ENCODE assay signal across 9 cellular contexts in genomic region chr6:52724406-52725121, GRCh38. TPM values are rescaled to one million over a fixed set of nuclear protein-coding genes. Genes with fewer than 3 reads are reported as not detected.
DNase-seq lines count a peak whose midpoint lies in the region; ATAC-seq, FAIRE-seq and TF ChIP-seq lines count a peak whose summit lies in the region.
"Had no signal": no experiment of that assay in that cellular context is flagged by ENCODE, and none has a peak within 500 bp of the region (broad histone marks: within the 10 kb centered on the region; RNA-seq: fewer than 3 reads in every experiment).

No MANE protein-coding gene starts in this region.

- no peak overlapping the region for H3K4me3 ChIP-seq in K562

- TF ChIP-seq CTCF in K562 (IDR thresholded peaks at IDR 0.05 in 2 of 3, conservative IDR thresholded peaks at IDR 0.05 in 1 of 3; ENCODE audit: insufficient read depth in 2 of 3, low read depth in 1 of 3, low read length in 3 of 3), result peak; percentile 90 to 98 (median 92)

- TF ChIP-seq EP300 in K562 (IDR thresholded peaks at IDR 0.05; ENCODE audit: low read length), result no peak

- BruUV-seq in K562 (replicated peaks; lab: Mats Ljungman, UMichigan), result no TSS peak

- peak; percentile 93 for DNase-seq in Right ventricle myocardium inferior (ENCODE audit: missing footprints)
- no peak for DNase-seq in cardiac septum (ENCODE audit: low spot score)
- peak; percentile 30 for DNase-seq in NCI-H1105 treated with DMSO at 0.1 percent for 48 hours (lab: John Stamatoyannopoulos, UW)
- peak; percentile 3 for DNase-seq in T-helper 22 cell (ENCODE audit: low read depth)
- DNase-seq in K562 (ENCODE audit: extremely low read depth in 1 of 4, low spot score in 3 of 4), result peak; percentile 61 to 85 (median 72)
- DNase-seq in inferior parietal cortex (ENCODE audit: extremely low spot score), result peak; percentile 54
- DNase-seq in stimulated activated CD4-positive, alpha-beta T cell treated with anti-CD3 and anti-CD28 coated beads, Interleukin-15, amount 100 ng/mL, for 24 hours, result peak; percentile 72

- peak overlapping the region; percentile 36 for H3K4me2 ChIP-seq in K562 (ENCODE audit: insufficient read depth, low read length)

- H4K20me1 ChIP-seq in K562 (replicated peaks; ENCODE audit: control insufficient read depth, insufficient read depth, low read length), result no peaks in the 10 kb centered on the region

- CTCF ChIA-PET in K562 (lab: Yijun Ruan, JAX; ENCODE audit: low intra/inter-chr PET ratio), result interaction anchor here (0.5 to 0.6 kb wide), 3 partner anchors 25 to 438 kb away, joined by 3 read pairs; no protein-coding TSS in a partner anchor

- H3K36me3 ChIP-seq in K562 (ENCODE audit: control insufficient read depth, insufficient read depth, low read length), result no peaks in the 10 kb centered on the region

- 38% methylated on average over 13 of the region's 13 CpGs for WGBS in K562 (ENCODE audit: insufficient coverage, low coverage, missing lambda C conversion rate)

- TF ChIP-seq POLR2A in K562 (conservative IDR thresholded peaks at IDR 0.05), result no peak

- H2AFZ ChIP-seq in K562 (ENCODE audit: low read depth, low read length), result peak overlapping the region; percentile 76

- H3K9me1 ChIP-seq in K562 (ENCODE audit: control insufficient read depth, insufficient read depth, low read length), result no peaks in the 10 kb centered on the region

- H3K9ac ChIP-seq in K562 (ENCODE audit: insufficient read depth in 1 of 2, low read depth in 2 of 2, low read length in 2 of 2), result no peak overlapping the region

- ATAC-seq in Right ventricle myocardium inferior (peak; percentile 96), HG02763 (IDR thresholded peaks at IDR 0.05; ENCODE audit: unreplicated experiment) (peak; percentile 96), K562 (peak; percentile 97)

- intact Hi-C loops in Right ventricle myocardium inferior (cut with DNase I), result no loop called here
- intact Hi-C loops in cardiac septum (cut with DNase I), result no loop called here
- intact Hi-C loops in K562 (cut with micrococcal nuclease), result loop anchor here (2.0 to 10.0 kb wide), 2 partner anchors 38 to 270 kb away; partner anchors contain the start of genes GSTA2 and GSTA4

- H3K27ac ChIP-seq in K562 (ENCODE audit: extremely low read depth, low read depth, low read length), result no peak overlapping the region; the same call in 2 of the 3 replicates

- peak; percentile 97 for FAIRE-seq in K562 (lab: Jason Lieb, UNC)

- in situ Hi-C loops in K562 (cut with MboI), result loop anchor here (10.0 kb wide), 1 partner anchor 330 kb away; no protein-coding TSS in a partner anchor

- H3K27me3 ChIP-seq in K562 (ENCODE audit: control insufficient read depth in 2 of 2, insufficient read depth in 2 of 2, low read length in 2 of 2), result no peaks in the 10 kb centered on the region

- H3K79me2 ChIP-seq in K562 (ENCODE audit: control insufficient read depth, insufficient read depth, low read length), result no peaks in the 10 kb centered on the region

- H3K4me1 ChIP-seq in K562 (replicated peaks in 1 of 2; ENCODE audit: control insufficient read depth in 2 of 2, insufficient read depth in 2 of 2, low read length in 2 of 2), result peaks cover 14 to 28% of the 10 kb centered on the region in 2 experiments

- H3K9me3 ChIP-seq in K562 (replicated peaks; ENCODE audit: control insufficient read depth, insufficient read depth, low read depth, low read length), result no peaks in the 10 kb centered on the region

- peak; percentile 54 to 79 for TF ChIP-seq RAD21 in K562 (CRISPR knock-in tag; conservative IDR thresholded peaks at IDR 0.05 in 1 of 2, IDR thresholded peaks at IDR 0.05 in 1 of 2)

- POLR2A ChIA-PET in K562 (lab: Yijun Ruan, JAX), result no interaction called here

TF ChIP-seq in K562, 482 proteins besides CTCF, POLR2A, EP300 and RAD21 (continues in another document):
- TF ChIP-seq ZNF24 (IDR thresholded peaks at IDR 0.05) (no peak), ZNF395 (CRISPR knock-in tag; IDR thresholded peaks at IDR 0.05) (no peak), ILK (tag; IDR thresholded peaks at IDR 0.05; ENCODE audit: borderline replicate concordance, low read depth) (no peak), LCOR (CRISPR knock-in tag; IDR thresholded peaks at IDR 0.05) (no peak), TAF7 (tag; IDR thresholded peaks at IDR 0.05) (no peak), FOSL1 (tag; conservative IDR thresholded peaks at IDR 0.05) (no peak), ZNF224 (CRISPR knock-in tag; IDR thresholded peaks at IDR 0.05) (no peak), NFE2 (IDR thresholded peaks at IDR 0.05; ENCODE audit: low read depth) (peak; percentile 39)

RNA-seq across cellular contexts. Expression of gene GSTA2, which starts 38.7 kb away (rescaled TPM):
- total RNA-seq in Right ventricle myocardium inferior (not detected), cardiac septum (not detected), K562 (2014; rRNA removed) (0.12 TPM in 1 of 2 replicates, not detected in the other), K562 (2014; rRNA removed; fragmentation: Illumina TruSeq; extraction: Trizol) (0.11 TPM in 1 of 2 replicates, not detected in the other), K562 (2015; rRNA removed; fragmentation: Illumina TruSeq; extraction: Trizol) (0.14 TPM in 1 of 2 replicates, not detected in the other), K562 (2021) (not detected in 2 replicates)
- not detected in 2 replicates for total RNA-seq in K562 (2011; cell fraction: chromatin; rRNA removed; ENCODE audit: low replicate concordance)
- not detected in 2 replicates for total RNA-seq in K562 (2011; cell fraction: nucleolus; rRNA removed)
- total RNA-seq in K562 (2011; cell fraction: nucleoplasm; rRNA removed), result not detected in 2 replicates
- polyA plus RNA-seq in K562 (2011; rRNA removed) (0.15 TPM in 1 of 2 replicates, not detected in the other), K562 (2014; fragmentation: Illumina TruSeq; extraction: Trizol) (0.12 TPM in 1 of 2 replicates, not detected in the other), K562 (2014; fragmentation: Nextera tagmentation; extraction: Ambion mirVana) (under 1 TPM; 0.18 to 0.24 TPM), K562 (2014; rRNA removed) (0.08 and 0.13 TPM in 2 replicates)
- polyA plus RNA-seq in K562 (2011; cell fraction: cytosol; rRNA removed), result 0.04 and 0.06 TPM in 2 replicates
- not detected in 2 replicates for polyA plus RNA-seq in K562 (2011; cell fraction: nucleus; rRNA removed)
- not detected in 2 replicates for polyA plus RNA-seq in K562 (2012)
- not detected in 2 replicates for polyA minus RNA-seq in K562 (2011; rRNA and poly(A)+ RNA removed)
- not detected in 2 replicates for polyA minus RNA-seq in K562 (2011; cell fraction: cytosol; rRNA and poly(A)+ RNA removed)
- not detected in 2 replicates for polyA minus RNA-seq in K562 (2011; cell fraction: nucleus; rRNA and poly(A)+ RNA removed)
- total RNA-seq: temporal lobe had no signal

RNA-seq across cellular contexts. Expression of gene TMEM14A, which starts 53.7 kb away (rescaled TPM):
- 8.7 TPM for total RNA-seq in Right ventricle myocardium inferior
- total RNA-seq in cardiac septum, result 8.3 TPM
- 0.86 and 3.8 TPM in 2 replicates for total RNA-seq in K562 (2011; cell fraction: chromatin; rRNA removed; ENCODE audit: low replicate concordance)
- 2.8 and 2.9 TPM in 2 replicates for total RNA-seq in K562 (2011; cell fraction: nucleolus; rRNA removed)
- 3.7 and 5.0 TPM in 2 replicates for total RNA-seq in K562 (2011; cell fraction: nucleoplasm; rRNA removed)
- 3.5 and 5.4 TPM in 2 replicates for total RNA-seq in K562 (2014; rRNA removed)
- total RNA-seq in K562 (2014; rRNA removed; fragmentation: Illumina TruSeq; extraction: Trizol), result 9.5 and 10.2 TPM in 2 replicates
- 8.5 and 10.0 TPM in 2 replicates for total RNA-seq in K562 (2015; rRNA removed; fragmentation: Illumina TruSeq; extraction: Trizol)
- total RNA-seq in K562 (2021), result 7.4 and 8.1 TPM in 2 replicates
- polyA plus RNA-seq in K562 (2011; rRNA removed), result 6.1 and 10.7 TPM in 2 replicates
- polyA plus RNA-seq in K562 (2011; cell fraction: cytosol; rRNA removed), result 5.5 and 5.7 TPM in 2 replicates
- polyA plus RNA-seq in K562 (2011; cell fraction: nucleus; rRNA removed), result 1.1 and 2.0 TPM in 2 replicates
- 8.5 and 11.2 TPM in 2 replicates for polyA plus RNA-seq in K562 (2012)
- 6.1 and 6.9 TPM in 2 replicates for polyA plus RNA-seq in K562 (2014; fragmentation: Illumina TruSeq; extraction: Trizol)
- polyA plus RNA-seq in K562 (2014; fragmentation: Nextera tagmentation; extraction: Ambion mirVana), result 10 to 100 TPM; 32.5 to 43.3 TPM
- 6.2 and 8.0 TPM in 2 replicates for polyA plus RNA-seq in K562 (2014; rRNA removed)
- polyA minus RNA-seq in K562 (2011; rRNA and poly(A)+ RNA removed), result 1.8 and 3.7 TPM in 2 replicates
- 1.4 and 3.5 TPM in 2 replicates for polyA minus RNA-seq in K562 (2011; cell fraction: cytosol; rRNA and poly(A)+ RNA removed)
- polyA minus RNA-seq in K562 (2011; cell fraction: nucleus; rRNA and poly(A)+ RNA removed), result 0.67 and 1.1 TPM in 2 replicates
